In the genomic region with DNA sequence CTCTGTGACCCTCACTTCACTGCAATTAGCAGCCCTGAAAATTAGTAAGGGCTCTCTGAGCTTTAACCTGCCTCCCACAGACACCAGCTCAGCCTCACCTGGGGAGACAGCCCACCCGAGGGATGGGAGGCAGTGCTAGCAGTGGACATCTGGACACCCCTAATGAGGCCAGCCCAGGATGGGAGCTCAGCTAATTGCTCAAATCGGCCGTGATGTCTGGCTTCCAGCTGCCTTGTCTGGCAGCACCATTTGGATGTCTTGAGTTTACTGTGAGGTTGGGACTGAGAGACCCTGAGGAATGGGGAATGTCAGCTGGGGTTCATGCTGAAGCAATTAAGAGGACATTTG, we compare ENCODE assay signal across 15 cellular contexts.
"Had no signal": no experiment of that assay in that cellular context is flagged by ENCODE, and none has a peak within 500 bp of the region (broad histone marks: within the 10 kb centered on the region; RNA-seq: fewer than 3 reads in every experiment).

No MANE protein-coding gene starts in this region.

- H3K36me3 ChIP-seq: brain microvascular endothelial cell, heart left ventricle, right atrium auricular region, transverse colon had no signal

- H3K4me3 ChIP-seq: heart left ventricle, right atrium auricular region, transverse colon had no signal

- H3K9me3 ChIP-seq: heart left ventricle, right atrium auricular region, transverse colon had no signal

- ATAC-seq: naive thymus-derived CD4-positive, alpha-beta T cell; stimulated activated naive CD8-positive, alpha-beta T cell treated with anti-CD3 and anti-CD28 coated beads, Interleukin-15, Interleukin-2, amounts not matched to agents 100 U/mL and 50 U/mL, for 24 hours had no signal

- H3K27ac ChIP-seq: brain microvascular endothelial cell, heart left ventricle, right atrium auricular region, transverse colon had no signal

- DNase-seq: activated CD4-positive, alpha-beta T cell treated with anti-CD3 and anti-CD28 coated beads for 1 hour; activated CD4-positive, alpha-beta T cell treated with anti-CD3 and anti-CD28 coated beads, Interleukin-2, amount 50 U/mL, for 4 hours; activated naive CD4-positive, alpha-beta T cell; activated naive CD8-positive, alpha-beta T cell treated with anti-CD3 and anti-CD28 coated beads, Interleukin-2, amount 10 ng/mL, durations not matched to agents 7 days and 5 days; activated T-cell treated with anti-CD3 and anti-CD28 coated beads for 4 hours; brain microvascular endothelial cell; effector CD8-positive, alpha-beta T cell; heart left ventricle; left cardiac atrium; naive thymus-derived CD4-positive, alpha-beta T cell; occipital lobe; small intestine; stimulated activated naive CD8-positive, alpha-beta T cell treated with anti-CD3 and anti-CD28 coated beads, Interleukin-15, Interleukin-2, amounts not matched to agents 100 U/mL and 50 U/mL, for 24 hours; transverse colon had no signal

- H3K27me3 ChIP-seq: brain microvascular endothelial cell, heart left ventricle, right atrium auricular region, transverse colon had no signal
